Comparison of ENCODE assay signal across 11 cellular contexts in genomic region chr7:57867884-57868701, GRCh38.
DNase-seq lines count a peak whose midpoint lies in the region; ATAC-seq and TF ChIP-seq lines count a peak whose summit lies in the region.
"Had no signal": no experiment of that assay in that cellular context is flagged by ENCODE, and none has a peak within 500 bp of the region (broad histone marks: within the 10 kb centered on the region; RNA-seq: fewer than 3 reads in every experiment).

No MANE protein-coding gene starts in this region.

- H3K4me1 ChIP-seq in hepatocyte (ENCODE audit: insufficient read depth): no peaks in the 10 kb centered on the region

- peaks cover 50% of the 10 kb centered on the region for H3K27me3 Mint-ChIP-seq in CD4-positive, alpha-beta T cell

- DNase-seq in ACHN: peak; percentile 3
- DNase-seq in HEK293T (ENCODE audit: extremely low spot score): peak; percentile 9
- no peak for DNase-seq in astrocyte of the spinal cord (ENCODE audit: low read depth, low spot score)
- DNase-seq in mesenteric fat pad (ENCODE audit: low spot score): peak; percentile 86
- no peak for DNase-seq in hepatocyte (ENCODE audit: low spot score)
- DNase-seq in CD4-positive, alpha-beta T cell: no peak
- DNase-seq: effector memory CD4-positive, alpha-beta T cell; GDM1; GOT3 had no signal

- CTCF ChIA-PET in HEK293T (lab: Yijun Ruan, JAX): interaction anchor here (0.7 kb wide), 1 partner anchor 108 kb away, joined by 5 read pairs; no protein-coding TSS in a partner anchor
- CTCF ChIA-PET in CD4-positive, alpha-beta T cell (lab: Charles Lee): no interaction called here

- in situ Hi-C loops in ACHN (cut with HindIII; ENCODE audit: low pct_ligation_motif_present, low pct_unique_long_range_greater_than_20kb, low sequenced_read_pairs) (no loop called here), astrocyte of the spinal cord (cut with HindIII; ENCODE audit: low sequenced_read_pairs) (no loop called here)

- H2AFZ ChIP-seq in hepatocyte: no peak overlapping the region

- H3K4me3 Mint-ChIP-seq in CD4-positive, alpha-beta T cell: no peak overlapping the region

- no peak overlapping the region for H3K27ac ChIP-seq in hepatocyte
- no peak overlapping the region for H3K27ac ChIP-seq in CD4-positive, alpha-beta T cell (ENCODE audit: low read depth, low read length)

- peaks cover 5% of the 10 kb centered on the region for H3K4me1 Mint-ChIP-seq in CD4-positive, alpha-beta T cell (ENCODE audit: low read depth)

- WGBS in hepatocyte (ENCODE audit: low lambda C conversion rate, missing lambda C conversion rate): 95% methylated on average over 25 of the region's 84 CpGs

- H3K4me2 ChIP-seq in hepatocyte: no peak overlapping the region

- no peak overlapping the region for H3K27ac Mint-ChIP-seq in CD4-positive, alpha-beta T cell

- peaks cover 15% of the 10 kb centered on the region for H3K9me3 Mint-ChIP-seq in CD4-positive, alpha-beta T cell

- H3K36me3 Mint-ChIP-seq in CD4-positive, alpha-beta T cell (ENCODE audit: low read depth): no peaks in the 10 kb centered on the region

- H3K9me2 ChIP-seq in hepatocyte (replicated peaks; ENCODE audit: insufficient read depth): no peaks in the 10 kb centered on the region

- no peak for TF ChIP-seq CTCF in astrocyte of the spinal cord (IDR thresholded peaks at IDR 0.05; ENCODE audit: low read depth, low read length)
- TF ChIP-seq CTCF in hepatocyte (IDR thresholded peaks at IDR 0.05; ENCODE audit: poor library complexity): no peak
- TF ChIP-seq CTCF in CD4-positive, alpha-beta T cell (IDR thresholded peaks at IDR 0.05): no peak

- ATAC-seq in HG03378 (IDR thresholded peaks at IDR 0.05; ENCODE audit: unreplicated experiment) (no peak), GM18519 (IDR thresholded peaks at IDR 0.05; ENCODE audit: low FRiP score, unreplicated experiment) (no peak)
- no peak for ATAC-seq in CD4-positive, alpha-beta T cell (ENCODE audit: poor library complexity)

- no peaks in the 10 kb centered on the region for H4K20me1 ChIP-seq in hepatocyte (ENCODE audit: insufficient read depth, poor library complexity, severe bottlenecking)

- H3K4me3 ChIP-seq in astrocyte of the spinal cord (ENCODE audit: low read depth, low read length) (peak overlapping the region; percentile 33), hepatocyte (no peak overlapping the region)

- intact Hi-C loops in CD4-positive, alpha-beta T cell (cut with DNase I, micrococcal nuclease): no loop called here

- H3K36me3 ChIP-seq in hepatocyte (replicated peaks; ENCODE audit: insufficient read depth, low read depth): no peaks in the 10 kb centered on the region

- H3K9me3 ChIP-seq in hepatocyte (ENCODE audit: low read depth): peaks cover 3% of the 10 kb centered on the region
- no peaks in the 10 kb centered on the region for H3K9me3 ChIP-seq in CD4-positive, alpha-beta T cell (ENCODE audit: control insufficient read depth, low read length)

- no peaks in the 10 kb centered on the region for H3K79me2 ChIP-seq in hepatocyte

- POLR2A ChIA-PET in HEK293T (lab: Yijun Ruan, JAX): no interaction called here
- POLR2A ChIA-PET in CD4-positive, alpha-beta T cell (lab: Charles Lee): no interaction called here

- H3K27me3 ChIP-seq in hepatocyte: no peaks in the 10 kb centered on the region
- peaks cover 6% of the 10 kb centered on the region for H3K27me3 ChIP-seq in CD4-positive, alpha-beta T cell (ENCODE audit: control insufficient read depth, insufficient read depth, low read length)

TF ChIP-seq in HEK293T, 16 proteins besides CTCF, POLR2A, EP300 and RAD21:
- TF ChIP-seq HDGF (IDR thresholded peaks at IDR 0.05; ENCODE audit: borderline replicate concordance): no peak

Comparison
In these comparisons a context has a peak if more than half of its experiments do, and no peak if none do; other contexts are left out.
1. DNase-seq: peak in ACHN (single experiment), HEK293T (single experiment) and mesenteric fat pad (single experiment); none in astrocyte of the spinal cord (single experiment), hepatocyte (single experiment) and CD4-positive, alpha-beta T cell (0 of 10).